In genomic region chr14:74852922-74853530, GRCh38 we compare ENCODE assay signal across 13 cellular contexts. TPM values are rescaled to one million over a fixed set of nuclear protein-coding genes. Genes with fewer than 3 reads are reported as not detected.
DNase-seq lines count a peak whose midpoint lies in the region; ATAC-seq, FAIRE-seq and TF ChIP-seq lines count a peak whose summit lies in the region.
"Had no signal": no experiment of that assay in that cellular context is flagged by ENCODE, and none has a peak within 500 bp of the region (broad histone marks: within the 10 kb centered on the region; RNA-seq: fewer than 3 reads in every experiment).

No MANE protein-coding gene starts in this region.

- no peak for DNase-seq in activated naive CD8-positive, alpha-beta T cell treated with anti-CD3 and anti-CD28 coated beads, Interleukin-2, amount 50 U/mL, for 24 hours
- no peak for DNase-seq in K562 (ENCODE audit: extremely low read depth in 1 of 4, low spot score in 3 of 4)
- no peak for DNase-seq in left lung
- DNase-seq in upper lobe of left lung: no peak
- DNase-seq in effector memory CD4-positive, alpha-beta T cell: no peak
- no peak for DNase-seq in natural killer cell treated with Interleukin-12 subunit alpha and Interleukin-12 subunit beta and Interleukin-15 and Interleukin-18, amount 100 ng/mL, for 72 hours (ENCODE audit: low spot score)
- DNase-seq in gastrocnemius medialis: no peak
- DNase-seq: activated CD8-positive, alpha-beta memory T cell treated with anti-CD3 and anti-CD28 coated beads, Interleukin-2, amount 50 U/mL, for 4 hours; naive B cell; NCI-H69 had no signal

- H3K9me3 ChIP-seq in K562 (replicated peaks; ENCODE audit: control insufficient read depth, insufficient read depth, low read depth, low read length) (no peaks in the 10 kb centered on the region), left lung (no peaks in the 10 kb centered on the region), upper lobe of left lung (no peaks in the 10 kb centered on the region), gastrocnemius medialis (no peaks in the 10 kb centered on the region)
- no peaks in the 10 kb centered on the region for H3K9me3 ChIP-seq in effector memory CD4-positive, alpha-beta T cell (ENCODE audit: control insufficient read depth, low read length)

- in situ Hi-C loops in K562 (cut with MboI) (no loop called here), gastrocnemius medialis (cut with MboI; ENCODE audit: low sequenced_read_pairs in 4 of 4) (no loop called here)

- no peak overlapping the region for H3K4me2 ChIP-seq in K562 (ENCODE audit: insufficient read depth, low read length)

- no peaks in the 10 kb centered on the region for H3K9me1 ChIP-seq in K562 (ENCODE audit: control insufficient read depth, insufficient read depth, low read length)

- no peak overlapping the region for H3K27ac ChIP-seq in K562 (ENCODE audit: extremely low read depth, low read depth, low read length)
- H3K27ac ChIP-seq in left lung: peak overlapping the region in 1 of 2 donors; percentile 55
- peak overlapping the region in 3 of 4 donors; percentile 1 to 35 (median 15) for H3K27ac ChIP-seq in upper lobe of left lung
- H3K27ac ChIP-seq in effector memory CD4-positive, alpha-beta T cell (ENCODE audit: insufficient read depth, low read length, poor library complexity, severe bottlenecking): no peak overlapping the region
- no peak overlapping the region for H3K27ac ChIP-seq in gastrocnemius medialis

- POLR2A ChIA-PET in K562 (lab: Yijun Ruan, JAX): interaction anchor here (0.5 to 1.3 kb wide), 5 partner anchors 10 to 64 kb away, joined by 3 to 4 read pairs (median 3); no protein-coding TSS in a partner anchor

- no peaks in the 10 kb centered on the region for H3K27me3 ChIP-seq in K562 (ENCODE audit: control insufficient read depth in 2 of 2, insufficient read depth in 2 of 2, low read length in 2 of 2)
- no peaks in the 10 kb centered on the region for H3K27me3 ChIP-seq in left lung
- no peaks in the 10 kb centered on the region for H3K27me3 ChIP-seq in upper lobe of left lung
- no peaks in the 10 kb centered on the region for H3K27me3 ChIP-seq in effector memory CD4-positive, alpha-beta T cell (replicated peaks; ENCODE audit: control insufficient read depth, insufficient read depth, low read length, poor library complexity, severe bottlenecking)
- no peaks in the 10 kb centered on the region for H3K27me3 ChIP-seq in gastrocnemius medialis

- no peak for ATAC-seq in activated naive CD8-positive, alpha-beta T cell treated with anti-CD3 and anti-CD28 coated beads, Interleukin-2, amount 50 U/mL, for 24 hours
- peak; percentile 47 for ATAC-seq in K562
- peak; percentile 60 for ATAC-seq in left lung
- ATAC-seq in upper lobe of left lung (ENCODE audit: low FRiP score in 2 of 2): peak in 1 of 2 donors; percentile 60
- ATAC-seq in natural killer cell treated with Interleukin-12 subunit alpha and Interleukin-12 subunit beta and Interleukin-15 and Interleukin-18, amount 100 ng/mL, for 72 hours: no peak
- ATAC-seq in gastrocnemius medialis: no peak

- no peak overlapping the region for H3K9ac ChIP-seq in K562 (ENCODE audit: insufficient read depth in 1 of 2, low read depth in 2 of 2, low read length in 2 of 2)

- H2AFZ ChIP-seq in K562 (ENCODE audit: low read depth, low read length): no peak overlapping the region

- 54% methylated on average over 2 of the region's 2 CpGs for WGBS in K562 (ENCODE audit: insufficient coverage, low coverage, missing lambda C conversion rate)
- WGBS in upper lobe of left lung, 2 donors: 16 to 37% methylated on average over 2 of the region's 2 CpGs

- peak overlapping the region; percentile 41 for H3K27ac Mint-ChIP-seq in activated naive CD8-positive, alpha-beta T cell
- no peak overlapping the region for H3K27ac Mint-ChIP-seq in activated naive CD8-positive, alpha-beta T cell treated with anti-CD3 and anti-CD28 coated beads, Interleukin-2, amount 50 U/mL, for 24 hours
- no peak overlapping the region for H3K27ac Mint-ChIP-seq in natural killer cell treated with Interleukin-12 subunit alpha and Interleukin-12 subunit beta and Interleukin-15 and Interleukin-18, amount 100 ng/mL, for 72 hours
- H3K27ac Mint-ChIP-seq: naive B cell; stimulated activated naive CD8-positive, alpha-beta T cell treated with anti-CD3 and anti-CD28 coated beads, Interleukin-15, Interleukin-2, amounts not matched to agents 100 ng/mL and 50 ng/mL, for 24 hours had no signal

- peaks cover 43% of the 10 kb centered on the region for H3K4me1 Mint-ChIP-seq in activated naive CD8-positive, alpha-beta T cell (ENCODE audit: low read depth)
- peaks cover 22% of the 10 kb centered on the region for H3K4me1 Mint-ChIP-seq in activated naive CD8-positive, alpha-beta T cell treated with anti-CD3 and anti-CD28 coated beads, Interleukin-2, amount 50 U/mL, for 24 hours
- peaks cover 8 to 19% of the 10 kb centered on the region in 2 donors for H3K4me1 Mint-ChIP-seq in natural killer cell treated with Interleukin-12 subunit alpha and Interleukin-12 subunit beta and Interleukin-15 and Interleukin-18, amount 100 ng/mL, for 72 hours (ENCODE audit: low read depth in 2 of 2)

- TF ChIP-seq CTCF in K562 (IDR thresholded peaks at IDR 0.05 in 2 of 3, conservative IDR thresholded peaks at IDR 0.05 in 1 of 3; ENCODE audit: insufficient read depth in 2 of 3, low read depth in 1 of 3, low read length in 3 of 3): no peak
- TF ChIP-seq CTCF in left lung (IDR thresholded peaks at IDR 0.05): no peak
- no peak for TF ChIP-seq CTCF in upper lobe of left lung (IDR thresholded peaks at IDR 0.05)
- TF ChIP-seq CTCF in gastrocnemius medialis (IDR thresholded peaks at IDR 0.05 in 4 of 5, conservative IDR thresholded peaks at IDR 0.05 in 1 of 5): no peak

- H3K4me1 ChIP-seq in K562 (replicated peaks in 1 of 2; ENCODE audit: control insufficient read depth in 2 of 2, insufficient read depth in 2 of 2, low read length in 2 of 2) (peaks cover 6 to 13% of the 10 kb centered on the region in 2 experiments; a peak in 4 of 5 replicates), left lung (peaks cover 5 to 23% of the 10 kb centered on the region in 2 donors), upper lobe of left lung (peaks cover 13 to 37% (median 32%) of the 10 kb centered on the region in 4 donors), gastrocnemius medialis (peaks cover 10 to 21% of the 10 kb centered on the region in 2 donors)
- no peaks in the 10 kb centered on the region for H3K4me1 ChIP-seq in effector memory CD4-positive, alpha-beta T cell (ENCODE audit: control insufficient read depth, insufficient read depth, low read length, poor library complexity, severe bottlenecking)

- CTCF ChIA-PET in K562 (lab: Yijun Ruan, JAX; ENCODE audit: low intra/inter-chr PET ratio): no interaction called here

- H3K79me2 ChIP-seq in K562 (ENCODE audit: control insufficient read depth, insufficient read depth, low read length): no peaks in the 10 kb centered on the region

- H3K36me3 ChIP-seq in K562 (ENCODE audit: control insufficient read depth, insufficient read depth, low read length) (no peaks in the 10 kb centered on the region), left lung (no peaks in the 10 kb centered on the region), upper lobe of left lung (no peaks in the 10 kb centered on the region), gastrocnemius medialis (no peaks in the 10 kb centered on the region)
- no peaks in the 10 kb centered on the region for H3K36me3 ChIP-seq in effector memory CD4-positive, alpha-beta T cell (ENCODE audit: control insufficient read depth, insufficient read depth, low read length)

- H3K27me3 Mint-ChIP-seq in activated naive CD8-positive, alpha-beta T cell: no peaks in the 10 kb centered on the region
- H3K27me3 Mint-ChIP-seq in activated naive CD8-positive, alpha-beta T cell treated with anti-CD3 and anti-CD28 coated beads, Interleukin-2, amount 50 U/mL, for 24 hours: no peaks in the 10 kb centered on the region
- H3K27me3 Mint-ChIP-seq in natural killer cell treated with Interleukin-12 subunit alpha and Interleukin-12 subunit beta and Interleukin-15 and Interleukin-18, amount 100 ng/mL, for 72 hours: no peaks in the 10 kb centered on the region
- H3K27me3 Mint-ChIP-seq: naive B cell; stimulated activated naive CD8-positive, alpha-beta T cell treated with anti-CD3 and anti-CD28 coated beads, Interleukin-15, Interleukin-2, amounts not matched to agents 100 ng/mL and 50 ng/mL, for 24 hours had no signal

- H3K9me3 Mint-ChIP-seq in activated naive CD8-positive, alpha-beta T cell (ENCODE audit: low read depth): no peaks in the 10 kb centered on the region
- H3K9me3 Mint-ChIP-seq in activated naive CD8-positive, alpha-beta T cell treated with anti-CD3 and anti-CD28 coated beads, Interleukin-2, amount 50 U/mL, for 24 hours: no peaks in the 10 kb centered on the region
- no peaks in the 10 kb centered on the region for H3K9me3 Mint-ChIP-seq in natural killer cell treated with Interleukin-12 subunit alpha and Interleukin-12 subunit beta and Interleukin-15 and Interleukin-18, amount 100 ng/mL, for 72 hours
- H3K9me3 Mint-ChIP-seq: naive B cell; stimulated activated naive CD8-positive, alpha-beta T cell treated with anti-CD3 and anti-CD28 coated beads, Interleukin-15, Interleukin-2, amounts not matched to agents 100 ng/mL and 50 ng/mL, for 24 hours had no signal

- TF ChIP-seq EP300 in K562 (IDR thresholded peaks at IDR 0.05; ENCODE audit: low read length): no peak
- TF ChIP-seq EP300 in upper lobe of left lung (IDR thresholded peaks at IDR 0.05): no peak

- BruUV-seq in K562 (replicated peaks; lab: Mats Ljungman, UMichigan): no TSS peak

- no peak overlapping the region for H3K4me3 Mint-ChIP-seq in activated naive CD8-positive, alpha-beta T cell
- H3K4me3 Mint-ChIP-seq in activated naive CD8-positive, alpha-beta T cell treated with anti-CD3 and anti-CD28 coated beads, Interleukin-2, amount 50 U/mL, for 24 hours: no peak overlapping the region
- no peak overlapping the region for H3K4me3 Mint-ChIP-seq in natural killer cell treated with Interleukin-12 subunit alpha and Interleukin-12 subunit beta and Interleukin-15 and Interleukin-18, amount 100 ng/mL, for 72 hours
- H3K4me3 Mint-ChIP-seq: naive B cell; stimulated activated naive CD8-positive, alpha-beta T cell treated with anti-CD3 and anti-CD28 coated beads, Interleukin-15, Interleukin-2, amounts not matched to agents 100 ng/mL and 50 ng/mL, for 24 hours had no signal

- H3K4me3 ChIP-seq in K562: no peak overlapping the region
- H3K4me3 ChIP-seq in left lung: no peak overlapping the region
- H3K4me3 ChIP-seq in upper lobe of left lung: no peak overlapping the region
- H3K4me3 ChIP-seq in effector memory CD4-positive, alpha-beta T cell (ENCODE audit: insufficient read depth, low read depth, low read length, poor library complexity, severe bottlenecking): no peak overlapping the region
- no peak overlapping the region for H3K4me3 ChIP-seq in gastrocnemius medialis

- no peaks in the 10 kb centered on the region; the same call in 1 of the 2 replicates for H4K20me1 ChIP-seq in K562 (replicated peaks; ENCODE audit: control insufficient read depth, insufficient read depth, low read length)

- H3K36me3 Mint-ChIP-seq in activated naive CD8-positive, alpha-beta T cell: no peaks in the 10 kb centered on the region
- no peaks in the 10 kb centered on the region for H3K36me3 Mint-ChIP-seq in activated naive CD8-positive, alpha-beta T cell treated with anti-CD3 and anti-CD28 coated beads, Interleukin-2, amount 50 U/mL, for 24 hours (ENCODE audit: low read depth)
- H3K36me3 Mint-ChIP-seq in natural killer cell treated with Interleukin-12 subunit alpha and Interleukin-12 subunit beta and Interleukin-15 and Interleukin-18, amount 100 ng/mL, for 72 hours: no peaks in the 10 kb centered on the region

- intact Hi-C loops in K562 (cut with micrococcal nuclease) (no loop called here), left lung (cut with DNase I) (no loop called here), gastrocnemius medialis (cut with DNase I; ENCODE audit: low total_unique reads) (no loop called here)

- TF ChIP-seq RAD21 in K562 (CRISPR knock-in tag; conservative IDR thresholded peaks at IDR 0.05 in 1 of 2, IDR thresholded peaks at IDR 0.05 in 1 of 2): no peak

- FAIRE-seq in K562 (lab: Jason Lieb, UNC): peak; percentile 32

- TF ChIP-seq POLR2A in K562 (conservative IDR thresholded peaks at IDR 0.05) (no peak), upper lobe of left lung (IDR thresholded peaks at IDR 0.05) (no peak), gastrocnemius medialis (IDR thresholded peaks at IDR 0.05) (no peak)

RNA-seq across cellular contexts. Expression of gene PROX2, which starts 22.9 kb away (rescaled TPM):
- not detected in 2 replicates for total RNA-seq in K562 (2011; cell fraction: chromatin; rRNA removed; ENCODE audit: low replicate concordance)
- total RNA-seq in K562 (2011; cell fraction: nucleolus; rRNA removed): not detected in 2 replicates
- not detected in 2 replicates for total RNA-seq in K562 (2011; cell fraction: nucleoplasm; rRNA removed)
- total RNA-seq in K562 (2014; rRNA removed): not detected in 2 replicates
- not detected in 2 replicates for total RNA-seq in K562 (2014; rRNA removed; fragmentation: Illumina TruSeq; extraction: Trizol)
- not detected in 2 replicates for total RNA-seq in K562 (2015; rRNA removed; fragmentation: Illumina TruSeq; extraction: Trizol)
- not detected in 2 replicates for total RNA-seq in K562 (2021)
- polyA plus RNA-seq in K562 (2011; rRNA removed): not detected in 2 replicates
- polyA plus RNA-seq in K562 (2011; cell fraction: cytosol; rRNA removed): not detected in 2 replicates
- polyA plus RNA-seq in K562 (2011; cell fraction: nucleus; rRNA removed): not detected in 2 replicates
- polyA plus RNA-seq in K562 (2012): 0.03 and 0.12 TPM in 2 replicates
- polyA plus RNA-seq in K562 (2014; fragmentation: Illumina TruSeq; extraction: Trizol): not detected in 2 replicates
- not detected for polyA plus RNA-seq in K562 (2014; fragmentation: Nextera tagmentation; extraction: Ambion mirVana)
- polyA plus RNA-seq in K562 (2014; rRNA removed): not detected in 2 replicates
- polyA minus RNA-seq in K562 (2011; rRNA and poly(A)+ RNA removed): not detected in 2 replicates
- not detected in 2 replicates for polyA minus RNA-seq in K562 (2011; cell fraction: cytosol; rRNA and poly(A)+ RNA removed)
- polyA minus RNA-seq in K562 (2011; cell fraction: nucleus; rRNA and poly(A)+ RNA removed): not detected in 2 replicates
- total RNA-seq in left lung: under 1 TPM in 1 of 2 donors, not detected in 1; 0.08 TPM
- under 1 TPM in 2 of 6 donors, not detected in 4; 0.07 to 0.11 TPM for total RNA-seq in upper lobe of left lung
- total RNA-seq in natural killer cell treated with Interleukin-12 subunit alpha and Interleukin-12 subunit beta and Interleukin-15 and Interleukin-18, amount 100 ng/mL, for 72 hours: 1 to 10 TPM in 1 of 2 donors, under 1 TPM in 1; 0.56 to 1.5 TPM
- not detected for total RNA-seq in gastrocnemius medialis
- total RNA-seq: T-helper 2 cell treated with Interferon-gamma antibody and Interleukin-4, amounts not matched to agents 100 ng/mL and 5 ng/mL, for 36 hours had no signal

RNA-seq across cellular contexts. Expression of gene DLST, which starts 28.7 kb away (rescaled TPM):
- 96.4 and 101 TPM in 2 replicates for total RNA-seq in K562 (2011; cell fraction: chromatin; rRNA removed; ENCODE audit: low replicate concordance)
- total RNA-seq in K562 (2011; cell fraction: nucleolus; rRNA removed): 50.0 and 54.5 TPM in 2 replicates
- 83.8 and 136 TPM in 2 replicates for total RNA-seq in K562 (2011; cell fraction: nucleoplasm; rRNA removed)
- total RNA-seq in K562 (2014; rRNA removed) (28.8 and 32.3 TPM in 2 replicates), K562 (2014; rRNA removed; fragmentation: Illumina TruSeq; extraction: Trizol) (45.1 and 45.4 TPM in 2 replicates), K562 (2015; rRNA removed; fragmentation: Illumina TruSeq; extraction: Trizol) (37.2 and 38.7 TPM in 2 replicates), K562 (2021) (61.3 and 67.5 TPM in 2 replicates), left lung (10 to 100 TPM; 88.3 to 98.6 TPM), upper lobe of left lung (10 to 100 TPM; 81.0 to 95.3 (median 83.1) TPM), gastrocnemius medialis (100 to 1,000 TPM in 2 of 4 donors, 10 to 100 TPM in 2; 71.3 to 157 (median 105) TPM)
- polyA plus RNA-seq in K562 (2011; rRNA removed) (73.5 and 73.7 TPM in 2 replicates), K562 (2014; fragmentation: Illumina TruSeq; extraction: Trizol) (65.2 and 70.0 TPM in 2 replicates), K562 (2014; fragmentation: Nextera tagmentation; extraction: Ambion mirVana) (1 to 10 TPM; 3.0 to 9.0 TPM), K562 (2014; rRNA removed) (50.4 and 60.0 TPM in 2 replicates)
- polyA plus RNA-seq in K562 (2011; cell fraction: cytosol; rRNA removed): 66.2 and 78.3 TPM in 2 replicates
- polyA plus RNA-seq in K562 (2011; cell fraction: nucleus; rRNA removed): 98.3 and 111 TPM in 2 replicates
- polyA plus RNA-seq in K562 (2012): 43.2 and 47.4 TPM in 2 replicates
- polyA minus RNA-seq in K562 (2011; rRNA and poly(A)+ RNA removed): 65.5 and 79.8 TPM in 2 replicates
- 30.1 and 31.2 TPM in 2 replicates for polyA minus RNA-seq in K562 (2011; cell fraction: cytosol; rRNA and poly(A)+ RNA removed)
- 28.5 and 42.7 TPM in 2 replicates for polyA minus RNA-seq in K562 (2011; cell fraction: nucleus; rRNA and poly(A)+ RNA removed)
- total RNA-seq in natural killer cell treated with Interleukin-12 subunit alpha and Interleukin-12 subunit beta and Interleukin-15 and Interleukin-18, amount 100 ng/mL, for 72 hours: 100 to 1,000 TPM; 127 to 136 TPM

Comparison
In these comparisons a context has a peak if more than half of its experiments do, and no peak if none do; other contexts are left out.
1. ATAC-seq: peak in K562 (single experiment) and left lung (single experiment); none in activated naive CD8-positive, alpha-beta T cell treated with anti-CD3 and anti-CD28 coated beads, Interleukin-2, amount 50 U/mL, for 24 hours (single experiment), natural killer cell treated with Interleukin-12 subunit alpha and Interleukin-12 subunit beta and Interleukin-15 and Interleukin-18, amount 100 ng/mL, for 72 hours (0 of 2) and gastrocnemius medialis (0 of 2).
2. H3K27ac ChIP-seq: peak in upper lobe of left lung (3 of 4); none in K562 (single experiment), effector memory CD4-positive, alpha-beta T cell (single experiment) and gastrocnemius medialis (0 of 4).